ENCODE assay signal across 19 cellular contexts in genomic region chr4:41975341-41975740, GRCh38. TPM values are rescaled to one million over a fixed set of nuclear protein-coding genes. Genes with fewer than 3 reads are reported as not detected.
DNase-seq lines count a peak whose midpoint lies in the region; ATAC-seq and TF ChIP-seq lines count a peak whose summit lies in the region.
"Had no signal": no experiment of that assay in that cellular context is flagged by ENCODE, and none has a peak within 500 bp of the region (broad histone marks: within the 10 kb centered on the region; RNA-seq: fewer than 3 reads in every experiment).

No MANE protein-coding gene starts in this region.

- CTCF ChIA-PET in activated CD8-positive, alpha-beta T cell treated with anti-CD3 and anti-CD28 coated beads for 36 hours (lab: Charles Lee) = interaction anchor here (1.2 to 1.7 kb wide), 2 partner anchors 9 to 18 kb away, joined by 3 to 8 read pairs; no protein-coding TSS in a partner anchor
- CTCF ChIA-PET in activated CD8-positive, alpha-beta T cell treated with anti-CD3 and anti-CD28 coated beads, Interleukin-2, amount 10 ng/mL, durations not matched to agents 7 days and 5 days (lab: Charles Lee) = interaction anchor here (0.7 to 1.9 kb wide), 3 partner anchors 12 to 18 kb away, joined by 3 to 6 read pairs (median 5); partner anchors contain the start of gene SLC30A9

- intact Hi-C loops in activated CD8-positive, alpha-beta T cell treated with anti-CD3 and anti-CD28 coated beads for 36 hours (cut with micrococcal nuclease) = no loop called here

- H2AFZ ChIP-seq in OCI-LY3 (ENCODE audit: low read depth, low read length) = no peak overlapping the region
- H2AFZ ChIP-seq in smooth muscle cell (ENCODE audit: low read depth) = no peak overlapping the region
- H2AFZ ChIP-seq: GM23338 had no signal

- no peaks in the 10 kb centered on the region for H3K79me2 ChIP-seq in OCI-LY3 (ENCODE audit: low read length)
- no peaks in the 10 kb centered on the region for H3K79me2 ChIP-seq in smooth muscle cell (ENCODE audit: low read depth)

- peaks cover 49% of the 10 kb centered on the region for H3K4me1 ChIP-seq in OCI-LY3 (ENCODE audit: low read length)
- no peaks in the 10 kb centered on the region for H3K4me1 ChIP-seq in smooth muscle cell (ENCODE audit: low read depth)

- H3K9ac ChIP-seq in OCI-LY3 (ENCODE audit: low read length) (no peak overlapping the region), smooth muscle cell (ENCODE audit: low read depth) (no peak overlapping the region)

- peak overlapping the region; percentile 19 for H3K4me2 ChIP-seq in OCI-LY3 (ENCODE audit: low read length)
- no peak overlapping the region for H3K4me2 ChIP-seq in smooth muscle cell
- H3K4me2 ChIP-seq: GM23338 had no signal

- 0 out of 2 replicates have a peak overlapping the region, but pooled peaks have one; percentile 15 for H3K27ac ChIP-seq in OCI-LY3 (ENCODE audit: low read length)
- H3K27ac ChIP-seq in smooth muscle cell (ENCODE audit: low read depth) = no peak overlapping the region

- 92% methylated on average over 1 of the region's 1 CpG for WGBS in smooth muscle cell (ENCODE audit: low lambda C conversion rate)

- no peak overlapping the region for H3K27ac Mint-ChIP-seq in activated CD8-positive, alpha-beta T cell treated with anti-CD3 and anti-CD28 coated beads for 36 hours
- H3K27ac Mint-ChIP-seq in activated CD8-positive, alpha-beta T cell treated with anti-CD3 and anti-CD28 coated beads, Interleukin-2, amount 10 ng/mL, durations not matched to agents 7 days and 5 days = no peak overlapping the region
- no peak overlapping the region for H3K27ac Mint-ChIP-seq in activated T-helper 17 cell treated with anti-CD3 and anti-CD28 coated beads, Interleukin-2, amount 50 U/mL, for 72 hours
- H3K27ac Mint-ChIP-seq: CD4-positive, alpha-beta memory T cell; GM23338; H9 had no signal

- TF ChIP-seq CTCF in activated CD8-positive, alpha-beta T cell treated with anti-CD3 and anti-CD28 coated beads for 36 hours (IDR thresholded peaks at IDR 0.05) = no peak
- no peak for TF ChIP-seq CTCF in OCI-LY3 (IDR thresholded peaks at IDR 0.05; ENCODE audit: low read depth, low read length)
- TF ChIP-seq CTCF in smooth muscle cell (IDR thresholded peaks at IDR 0.05; ENCODE audit: borderline replicate concordance, insufficient read depth, poor library complexity, severe bottlenecking) = no peak

- peaks cover 6% of the 10 kb centered on the region for H3K4me1 Mint-ChIP-seq in activated CD8-positive, alpha-beta T cell treated with anti-CD3 and anti-CD28 coated beads for 36 hours (ENCODE audit: low read depth)
- peaks cover 4% of the 10 kb centered on the region for H3K4me1 Mint-ChIP-seq in activated CD8-positive, alpha-beta T cell treated with anti-CD3 and anti-CD28 coated beads, Interleukin-2, amount 10 ng/mL, durations not matched to agents 7 days and 5 days (ENCODE audit: low read depth)
- no peaks in the 10 kb centered on the region for H3K4me1 Mint-ChIP-seq in activated T-helper 17 cell treated with anti-CD3 and anti-CD28 coated beads, Interleukin-2, amount 50 U/mL, for 72 hours
- H3K4me1 Mint-ChIP-seq: CD4-positive, alpha-beta memory T cell had no signal

- H3K36me3 Mint-ChIP-seq in activated CD8-positive, alpha-beta T cell treated with anti-CD3 and anti-CD28 coated beads for 36 hours (ENCODE audit: low read depth) = no peaks in the 10 kb centered on the region
- H3K36me3 Mint-ChIP-seq in activated CD8-positive, alpha-beta T cell treated with anti-CD3 and anti-CD28 coated beads, Interleukin-2, amount 10 ng/mL, durations not matched to agents 7 days and 5 days (ENCODE audit: low read depth) = no peaks in the 10 kb centered on the region
- no peaks in the 10 kb centered on the region for H3K36me3 Mint-ChIP-seq in activated T-helper 17 cell treated with anti-CD3 and anti-CD28 coated beads, Interleukin-2, amount 50 U/mL, for 72 hours (ENCODE audit: low read depth)
- H3K36me3 Mint-ChIP-seq: CD4-positive, alpha-beta memory T cell had no signal

- H3K4me3 ChIP-seq in OCI-LY3 (ENCODE audit: low read length) (no peak overlapping the region), smooth muscle cell (no peak overlapping the region)
- H3K4me3 ChIP-seq: GM23338 had no signal

- H3K9me3 Mint-ChIP-seq in activated CD8-positive, alpha-beta T cell treated with anti-CD3 and anti-CD28 coated beads for 36 hours = no peaks in the 10 kb centered on the region
- H3K9me3 Mint-ChIP-seq in activated CD8-positive, alpha-beta T cell treated with anti-CD3 and anti-CD28 coated beads, Interleukin-2, amount 10 ng/mL, durations not matched to agents 7 days and 5 days (ENCODE audit: insufficient read depth) = no peaks in the 10 kb centered on the region
- H3K9me3 Mint-ChIP-seq in activated T-helper 17 cell treated with anti-CD3 and anti-CD28 coated beads, Interleukin-2, amount 50 U/mL, for 72 hours = no peaks in the 10 kb centered on the region

- no peaks in the 10 kb centered on the region for H3K27me3 ChIP-seq in OCI-LY3 (ENCODE audit: low read depth, low read length)
- no peaks in the 10 kb centered on the region for H3K27me3 ChIP-seq in smooth muscle cell (ENCODE audit: low read depth)

- peak; percentile 39 for ATAC-seq in activated CD8-positive, alpha-beta T cell treated with anti-CD3 and anti-CD28 coated beads for 36 hours
- ATAC-seq in activated CD8-positive, alpha-beta T cell treated with anti-CD3 and anti-CD28 coated beads, Interleukin-2, amount 10 ng/mL, durations not matched to agents 7 days and 5 days = no peak
- peak; percentile 45 for ATAC-seq in activated T-helper 17 cell treated with anti-CD3 and anti-CD28 coated beads, Interleukin-2, amount 50 U/mL, for 72 hours (replicated peaks)
- ATAC-seq: GM23338, HCT116 had no signal

- no peak for DNase-seq in activated CD8-positive, alpha-beta T cell treated with anti-CD3 and anti-CD28 coated beads for 36 hours
- no peak for DNase-seq in activated CD8-positive, alpha-beta T cell treated with anti-CD3 and anti-CD28 coated beads, Interleukin-2, amount 10 ng/mL, durations not matched to agents 7 days and 5 days
- peak; percentile 58 for DNase-seq in putamen (ENCODE audit: low spot score)
- no peak for DNase-seq in smooth muscle cell (lab: John Stamatoyannopoulos, UW; ENCODE audit: unreplicated experiment)
- no peak for DNase-seq in SHP77 treated with DMSO at 0.1 percent for 48 hours (lab: John Stamatoyannopoulos, UW)
- DNase-seq: C1 segment of cervical spinal cord; Calu3; CD4-positive, alpha-beta memory T cell; COR-L47; DMS53; DMS79 treated with DMSO at 0.1 percent for 48 hours; GF-D8; H9 had no signal

- H3F3A ChIP-seq in smooth muscle cell (ENCODE audit: low read depth) = no peaks in the 10 kb centered on the region

- peaks cover under 1% of the 10 kb centered on the region; the same call in 1 of the 2 replicates for H3K9me3 ChIP-seq in OCI-LY3 (ENCODE audit: insufficient read depth, low read length)
- no peaks in the 10 kb centered on the region for H3K9me3 ChIP-seq in smooth muscle cell (replicated peaks; ENCODE audit: low read depth)

- H3K4me3 Mint-ChIP-seq in activated CD8-positive, alpha-beta T cell treated with anti-CD3 and anti-CD28 coated beads for 36 hours = no peak overlapping the region
- no peak overlapping the region for H3K4me3 Mint-ChIP-seq in activated CD8-positive, alpha-beta T cell treated with anti-CD3 and anti-CD28 coated beads, Interleukin-2, amount 10 ng/mL, durations not matched to agents 7 days and 5 days
- H3K4me3 Mint-ChIP-seq in activated T-helper 17 cell treated with anti-CD3 and anti-CD28 coated beads, Interleukin-2, amount 50 U/mL, for 72 hours = no peak overlapping the region
- H3K4me3 Mint-ChIP-seq: CD4-positive, alpha-beta memory T cell; GM23338; H9 had no signal

- peaks cover 4% of the 10 kb centered on the region for H3K27me3 Mint-ChIP-seq in activated CD8-positive, alpha-beta T cell treated with anti-CD3 and anti-CD28 coated beads for 36 hours
- H3K27me3 Mint-ChIP-seq in activated CD8-positive, alpha-beta T cell treated with anti-CD3 and anti-CD28 coated beads, Interleukin-2, amount 10 ng/mL, durations not matched to agents 7 days and 5 days (ENCODE audit: low read depth) = no peaks in the 10 kb centered on the region
- no peaks in the 10 kb centered on the region for H3K27me3 Mint-ChIP-seq in activated T-helper 17 cell treated with anti-CD3 and anti-CD28 coated beads, Interleukin-2, amount 50 U/mL, for 72 hours

- H3K36me3 ChIP-seq in OCI-LY3 (replicated peaks; ENCODE audit: low read depth, low read length) (peaks cover 7% of the 10 kb centered on the region), smooth muscle cell (ENCODE audit: low read depth) (no peaks in the 10 kb centered on the region)

- H4K20me1 ChIP-seq in OCI-LY3 (ENCODE audit: insufficient read depth, low read length) (no peaks in the 10 kb centered on the region), smooth muscle cell (ENCODE audit: low read depth) (no peaks in the 10 kb centered on the region)

- POLR2A ChIA-PET in activated CD8-positive, alpha-beta T cell treated with anti-CD3 and anti-CD28 coated beads for 36 hours (lab: Charles Lee) = no interaction called here
- POLR2A ChIA-PET in activated CD8-positive, alpha-beta T cell treated with anti-CD3 and anti-CD28 coated beads, Interleukin-2, amount 10 ng/mL, durations not matched to agents 7 days and 5 days (lab: Charles Lee) = interaction anchor here (0.5 to 2.5 kb wide), 2 partner anchors 12 to 16 kb away, joined by 3 to 7 read pairs; no protein-coding TSS in a partner anchor

RNA-seq across cellular contexts. Expression of gene DCAF4L1, which starts 6.2 kb away (rescaled TPM):
- under 1 TPM; 0.31 to 0.41 TPM for total RNA-seq in activated CD8-positive, alpha-beta T cell treated with anti-CD3 and anti-CD28 coated beads for 36 hours
- under 1 TPM; 0.21 to 0.32 TPM for total RNA-seq in activated CD8-positive, alpha-beta T cell treated with anti-CD3 and anti-CD28 coated beads, Interleukin-2, amount 10 ng/mL, durations not matched to agents 7 days and 5 days
- total RNA-seq in activated T-helper 17 cell treated with anti-CD3 and anti-CD28 coated beads, Interleukin-2, amount 50 U/mL, for 72 hours = under 1 TPM; 0.32 to 0.73 TPM
- 0.31 and 0.40 TPM in 2 replicates for total RNA-seq in smooth muscle cell
- 0.11 and 0.13 TPM in 2 replicates for polyA plus RNA-seq in smooth muscle cell
- total RNA-seq: A172, G401 had no signal
- polyA plus RNA-seq: CD4-positive, alpha-beta memory T cell had no signal

RNA-seq across cellular contexts. Expression of gene SLC30A9, which starts 15.0 kb away (rescaled TPM):
- total RNA-seq in activated CD8-positive, alpha-beta T cell treated with anti-CD3 and anti-CD28 coated beads for 36 hours = 10 to 100 TPM; 42.5 to 51.6 TPM
- total RNA-seq in activated CD8-positive, alpha-beta T cell treated with anti-CD3 and anti-CD28 coated beads, Interleukin-2, amount 10 ng/mL, durations not matched to agents 7 days and 5 days = 10 to 100 TPM; 30.9 to 32.0 TPM
- 10 to 100 TPM; 45.6 to 45.7 TPM for total RNA-seq in activated T-helper 17 cell treated with anti-CD3 and anti-CD28 coated beads, Interleukin-2, amount 50 U/mL, for 72 hours
- 72.1 and 73.1 TPM in 2 replicates for total RNA-seq in smooth muscle cell
- polyA plus RNA-seq in smooth muscle cell = 37.7 and 41.3 TPM in 2 replicates

RNA-seq across cellular contexts. Expression of gene TMEM33, which starts 40.1 kb away (rescaled TPM):
- total RNA-seq in activated CD8-positive, alpha-beta T cell treated with anti-CD3 and anti-CD28 coated beads for 36 hours = 10 to 100 TPM; 49.2 to 49.4 TPM
- 10 to 100 TPM; 59.9 TPM for total RNA-seq in activated CD8-positive, alpha-beta T cell treated with anti-CD3 and anti-CD28 coated beads, Interleukin-2, amount 10 ng/mL, durations not matched to agents 7 days and 5 days
- 10 to 100 TPM; 25.6 to 68.8 TPM for total RNA-seq in activated T-helper 17 cell treated with anti-CD3 and anti-CD28 coated beads, Interleukin-2, amount 50 U/mL, for 72 hours
- 52.9 and 75.3 TPM in 2 replicates for total RNA-seq in smooth muscle cell
- 20.8 and 25.4 TPM in 2 replicates for polyA plus RNA-seq in smooth muscle cell
